Comparison of ENCODE assay signal across 21 cellular contexts in genomic region chr1:55654750-55655149, GRCh38.
"Had no signal": no experiment of that assay in that cellular context is flagged by ENCODE, and none has a peak within 500 bp of the region (broad histone marks: within the 10 kb centered on the region; RNA-seq: fewer than 3 reads in every experiment).

No MANE protein-coding gene starts in this region.

- H3K27ac ChIP-seq: neural progenitor cell, SJSA1, transverse colon had no signal

- H2AFZ ChIP-seq: neural progenitor cell had no signal

- H3K9me3 ChIP-seq: SJSA1, transverse colon had no signal

- H3K4me2 ChIP-seq: neural progenitor cell had no signal

- H3K27me3 ChIP-seq: neural progenitor cell, SJSA1, transverse colon had no signal

- H3K9ac ChIP-seq: neural progenitor cell had no signal

- DNase-seq: activated CD4-positive, alpha-beta T cell treated with anti-CD3 and anti-CD28 coated beads, Interleukin-2, amount 50 U/mL, for 48 hours; activated CD8-positive, alpha-beta memory T cell treated with anti-CD3 and anti-CD28 coated beads, Interleukin-2, amount 50 U/mL, for 48 hours; activated naive CD4-positive, alpha-beta T cell treated with Interleukin-2 at 50 U/mL for 16 hours; activated naive CD8-positive, alpha-beta T cell treated with anti-CD3 and anti-CD28 coated beads for 36 hours; activated T-cell treated with anti-CD3 and anti-CD28 coated beads, Interleukin-2, amount 50 U/mL, for 4 hours; cerebellar nuclear complex; cortex of kidney; endodermal cell; foreskin fibroblast; hippocampal formation; mesenchymal stem cell; naive thymus-derived CD4-positive, alpha-beta T cell; retina; stimulated activated CD4-positive, alpha-beta T cell treated with anti-CD3 and anti-CD28 coated beads, Interleukin-1b, Interleukin-23, amount 100 ng/mL, for 48 hours; substantia nigra; T1000; transverse colon had no signal

- ATAC-seq: activated T-cell treated with anti-CD3 and anti-CD28 coated beads, Interleukin-2, amount 50 U/mL, for 4 hours; naive thymus-derived CD4-positive, alpha-beta T cell; WTC11 had no signal

- H3K4me1 ChIP-seq: neural progenitor cell, transverse colon had no signal

- H3K4me3 ChIP-seq: neural progenitor cell, SJSA1, transverse colon had no signal

- H3K4me3 Mint-ChIP-seq: activated naive CD8-positive, alpha-beta T cell treated with anti-CD3 and anti-CD28 coated beads for 36 hours; activated T-cell treated with anti-CD3 and anti-CD28 coated beads, Interleukin-2, amount 50 U/mL, for 4 hours; endodermal cell; naive thymus-derived CD4-positive, alpha-beta T cell; neural progenitor cell; stimulated activated naive CD8-positive, alpha-beta T cell treated with anti-CD3 and anti-CD28 coated beads, Interleukin-15, Interleukin-2, amounts not matched to agents 100 ng/mL and 50 ng/mL, for 24 hours; WTC11 had no signal

- H3K36me3 Mint-ChIP-seq: activated naive CD8-positive, alpha-beta T cell treated with anti-CD3 and anti-CD28 coated beads for 36 hours; naive thymus-derived CD4-positive, alpha-beta T cell; neural progenitor cell; WTC11 had no signal

- H3K9me3 Mint-ChIP-seq: activated naive CD8-positive, alpha-beta T cell treated with anti-CD3 and anti-CD28 coated beads for 36 hours; activated T-cell treated with anti-CD3 and anti-CD28 coated beads, Interleukin-2, amount 50 U/mL, for 4 hours; endodermal cell; neural progenitor cell; stimulated activated naive CD8-positive, alpha-beta T cell treated with anti-CD3 and anti-CD28 coated beads, Interleukin-15, Interleukin-2, amounts not matched to agents 100 ng/mL and 50 ng/mL, for 24 hours had no signal

- H3K4me1 Mint-ChIP-seq: endodermal cell, neural progenitor cell had no signal

- H3K36me3 ChIP-seq: neural progenitor cell, SJSA1, transverse colon had no signal

- H3K27ac Mint-ChIP-seq: activated naive CD8-positive, alpha-beta T cell treated with anti-CD3 and anti-CD28 coated beads for 36 hours; endodermal cell; naive thymus-derived CD4-positive, alpha-beta T cell; neural progenitor cell; stimulated activated naive CD8-positive, alpha-beta T cell treated with anti-CD3 and anti-CD28 coated beads, Interleukin-15, Interleukin-2, amounts not matched to agents 100 ng/mL and 50 ng/mL, for 24 hours; WTC11 had no signal
